In the genomic region with DNA sequence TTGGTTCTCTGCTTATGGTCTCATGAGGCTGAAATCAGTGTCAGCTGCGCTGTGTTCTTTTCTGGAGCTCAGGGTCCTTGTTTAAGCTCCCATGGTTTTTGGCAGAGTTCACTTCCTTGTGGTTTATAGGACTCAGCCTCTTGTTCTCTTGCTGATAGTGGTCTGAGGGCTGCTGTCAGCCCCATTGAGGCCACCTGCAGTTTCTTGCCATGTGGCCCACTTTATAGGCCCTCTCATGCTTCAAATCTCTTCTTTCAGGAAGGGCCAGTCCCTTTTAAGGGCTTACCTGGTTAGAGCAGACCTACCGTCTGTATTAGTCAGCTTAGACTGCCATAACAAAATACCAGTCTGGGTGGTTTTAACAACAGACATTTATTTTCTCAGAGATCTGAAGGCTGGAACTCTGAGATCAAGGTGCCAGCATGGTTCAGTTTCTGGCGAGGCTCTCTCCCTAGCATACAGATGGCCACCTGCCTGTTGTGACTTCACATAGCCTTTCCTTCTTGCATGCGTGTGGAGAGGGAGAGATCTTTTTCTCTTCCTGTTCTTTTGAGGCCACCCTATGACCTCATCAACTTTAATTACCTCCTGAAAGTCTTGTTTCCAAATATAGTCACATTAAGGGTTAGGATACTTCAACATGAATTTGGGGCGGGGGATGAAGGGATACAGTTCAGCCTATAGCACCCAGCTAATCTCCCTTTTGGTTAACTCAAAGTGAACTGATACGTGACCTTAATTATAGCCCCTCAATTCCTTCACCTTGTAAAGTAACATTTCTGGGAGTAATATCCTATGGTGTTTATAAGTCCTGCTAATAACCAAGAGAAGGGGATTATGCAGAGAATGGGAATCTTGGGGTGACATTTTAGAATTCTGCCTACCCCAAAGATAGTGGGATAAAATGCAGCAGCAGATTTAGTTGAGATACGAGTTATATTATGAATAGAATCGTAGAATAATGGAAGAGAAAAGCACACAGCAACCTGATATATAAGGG, we compare ENCODE assay signal across 1 cellular context.
TF ChIP-seq lines count a peak whose summit lies in the region.

No MANE protein-coding gene starts in this region.

TF ChIP-seq in K562, 482 proteins besides CTCF, POLR2A, EP300 and RAD21 (continued from another document and continues in another):
- TF ChIP-seq BCL6 (CRISPR knock-in tag; IDR thresholded peaks at IDR 0.05): no peak
- no peak for TF ChIP-seq PHF20 (IDR thresholded peaks at IDR 0.05; ENCODE audit: partially characterized antibody)
- no peak for TF ChIP-seq ZNF12 (CRISPR knock-in tag; IDR thresholded peaks at IDR 0.05)
- TF ChIP-seq MEF2D (tag; conservative IDR thresholded peaks at IDR 0.05; ENCODE audit: low read depth): no peak
- no peak for TF ChIP-seq MYBL2 (IDR thresholded peaks at IDR 0.05; ENCODE audit: low read depth)
- TF ChIP-seq MYBL2 (CRISPR knock-in tag; IDR thresholded peaks at IDR 0.05; ENCODE audit: borderline replicate concordance): no peak
- peak; percentile 20; the same call in 1 of the 2 replicates for TF ChIP-seq NFIC (IDR thresholded peaks at IDR 0.05)
- no peak for TF ChIP-seq ZNF699 (CRISPR knock-in tag; IDR thresholded peaks at IDR 0.05; ENCODE audit: insufficient replicate concordance)
- no peak for TF ChIP-seq ZBTB17 (CRISPR knock-in tag; IDR thresholded peaks at IDR 0.05)
- no peak for TF ChIP-seq ZNF830 (CRISPR knock-in tag; IDR thresholded peaks at IDR 0.05)
- peak; percentile 46; the same call in 1 of the 2 replicates for TF ChIP-seq ZNF584 (CRISPR knock-in tag; IDR thresholded peaks at IDR 0.05; ENCODE audit: low read depth)
- no peak for TF ChIP-seq GTF2F1 (IDR thresholded peaks at IDR 0.05; ENCODE audit: low read depth, low read length)
- TF ChIP-seq, protein P1, sequence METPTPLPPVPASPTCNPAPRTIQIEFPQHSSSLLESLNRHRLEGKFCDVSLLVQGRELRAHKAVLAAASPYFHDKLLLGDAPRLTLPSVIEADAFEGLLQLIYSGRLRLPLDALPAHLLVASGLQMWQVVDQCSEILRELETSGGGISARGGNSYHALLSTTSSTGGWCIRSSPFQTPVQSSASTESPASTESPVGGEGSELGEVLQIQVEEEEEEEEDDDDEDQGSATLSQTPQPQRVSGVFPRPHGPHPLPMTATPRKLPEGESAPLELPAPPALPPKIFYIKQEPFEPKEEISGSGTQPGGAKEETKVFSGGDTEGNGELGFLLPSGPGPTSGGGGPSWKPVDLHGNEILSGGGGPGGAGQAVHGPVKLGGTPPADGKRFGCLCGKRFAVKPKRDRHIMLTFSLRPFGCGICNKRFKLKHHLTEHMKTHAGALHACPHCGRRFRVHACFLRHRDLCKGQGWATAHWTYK (CRISPR knock-in tag; IDR thresholded peaks at IDR 0.05): no peak
- TF ChIP-seq, protein P2, sequence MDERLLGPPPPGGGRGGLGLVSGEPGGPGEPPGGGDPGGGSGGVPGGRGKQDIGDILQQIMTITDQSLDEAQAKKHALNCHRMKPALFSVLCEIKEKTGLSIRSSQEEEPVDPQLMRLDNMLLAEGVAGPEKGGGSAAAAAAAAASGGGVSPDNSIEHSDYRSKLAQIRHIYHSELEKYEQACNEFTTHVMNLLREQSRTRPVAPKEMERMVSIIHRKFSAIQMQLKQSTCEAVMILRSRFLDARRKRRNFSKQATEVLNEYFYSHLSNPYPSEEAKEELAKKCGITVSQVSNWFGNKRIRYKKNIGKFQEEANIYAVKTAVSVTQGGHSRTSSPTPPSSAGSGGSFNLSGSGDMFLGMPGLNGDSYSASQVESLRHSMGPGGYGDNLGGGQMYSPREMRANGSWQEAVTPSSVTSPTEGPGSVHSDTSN (CRISPR knock-in tag; IDR thresholded peaks at IDR 0.05; ENCODE audit: low read depth): no peak
- TF ChIP-seq, protein P2 (tag; conservative IDR thresholded peaks at IDR 0.05; ENCODE audit: low read depth): no peak
- TF ChIP-seq, protein P3, sequence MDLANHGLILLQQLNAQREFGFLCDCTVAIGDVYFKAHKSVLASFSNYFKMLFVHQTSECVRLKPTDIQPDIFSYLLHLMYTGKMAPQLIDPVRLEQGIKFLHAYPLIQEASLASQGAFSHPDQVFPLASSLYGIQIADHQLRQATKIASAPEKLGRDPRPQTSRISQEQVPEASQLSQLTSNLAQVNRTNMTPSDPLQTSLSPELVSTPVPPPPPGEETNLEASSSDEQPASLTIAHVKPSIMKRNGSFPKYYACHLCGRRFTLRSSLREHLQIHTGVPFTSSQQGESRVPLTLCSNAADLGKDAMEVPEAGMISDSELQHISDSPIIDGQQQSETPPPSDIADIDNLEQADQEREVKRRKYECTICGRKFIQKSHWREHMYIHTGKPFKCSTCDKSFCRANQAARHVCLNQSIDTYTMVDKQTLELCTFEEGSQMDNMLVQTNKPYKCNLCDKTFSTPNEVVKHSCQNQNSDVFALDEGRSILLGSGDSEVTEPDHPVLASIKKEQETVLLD (IDR thresholded peaks at IDR 0.05): no peak
- no peak for TF ChIP-seq ZNF717 (CRISPR knock-in tag; IDR thresholded peaks at IDR 0.05)
- TF ChIP-seq, protein P4, sequence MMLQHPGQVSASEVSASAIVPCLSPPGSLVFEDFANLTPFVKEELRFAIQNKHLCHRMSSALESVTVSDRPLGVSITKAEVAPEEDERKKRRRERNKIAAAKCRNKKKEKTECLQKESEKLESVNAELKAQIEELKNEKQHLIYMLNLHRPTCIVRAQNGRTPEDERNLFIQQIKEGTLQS (IDR thresholded peaks at IDR 0.05): 0 out of 2 replicates have a peak, but pooled peaks have one; percentile 29
- TF ChIP-seq, protein P4 (CRISPR knock-in tag; conservative IDR thresholded peaks at IDR 0.05): no peak
- TF ChIP-seq, protein P5, sequence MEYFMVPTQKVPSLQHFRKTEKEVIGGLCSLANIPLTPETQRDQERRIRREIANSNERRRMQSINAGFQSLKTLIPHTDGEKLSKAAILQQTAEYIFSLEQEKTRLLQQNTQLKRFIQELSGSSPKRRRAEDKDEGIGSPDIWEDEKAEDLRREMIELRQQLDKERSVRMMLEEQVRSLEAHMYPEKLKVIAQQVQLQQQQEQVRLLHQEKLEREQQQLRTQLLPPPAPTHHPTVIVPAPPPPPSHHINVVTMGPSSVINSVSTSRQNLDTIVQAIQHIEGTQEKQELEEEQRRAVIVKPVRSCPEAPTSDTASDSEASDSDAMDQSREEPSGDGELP (CRISPR knock-in tag; IDR thresholded peaks at IDR 0.05; ENCODE audit: borderline replicate concordance): no peak
- no peak for TF ChIP-seq PPARD (CRISPR knock-in tag; IDR thresholded peaks at IDR 0.05)
- no peak for TF ChIP-seq ZNF311 (CRISPR knock-in tag; IDR thresholded peaks at IDR 0.05)
- no peak for TF ChIP-seq PHF21A (IDR thresholded peaks at IDR 0.05; ENCODE audit: borderline replicate concordance, low read depth)
- no peak for TF ChIP-seq KDM5B (IDR thresholded peaks at IDR 0.05; ENCODE audit: insufficient replicate concordance, low read depth, low read length)
- peak; percentile 33; the same call in 1 of the 2 replicates for TF ChIP-seq GTF2E2 (tag; IDR thresholded peaks at IDR 0.05)
- no peak for TF ChIP-seq FOXK1 (CRISPR knock-in tag; IDR thresholded peaks at IDR 0.05; ENCODE audit: borderline replicate concordance)
- no peak for TF ChIP-seq ELF4 (CRISPR knock-in tag; IDR thresholded peaks at IDR 0.05)
- TF ChIP-seq HMG20A (CRISPR knock-in tag; conservative IDR thresholded peaks at IDR 0.05): no peak
- TF ChIP-seq ZFP1 (CRISPR knock-in tag; IDR thresholded peaks at IDR 0.05): no peak
- no peak for TF ChIP-seq MIER1 (IDR thresholded peaks at IDR 0.05; ENCODE audit: low read depth)
- no peak for TF ChIP-seq FOXJ3 (CRISPR knock-in tag; IDR thresholded peaks at IDR 0.05)
- TF ChIP-seq NR4A1 (CRISPR knock-in tag; IDR thresholded peaks at IDR 0.05): no peak
- no peak for TF ChIP-seq NR4A1 (tag; IDR thresholded peaks at IDR 0.05)
- no peak for TF ChIP-seq XRCC4 (IDR thresholded peaks at IDR 0.05; ENCODE audit: extremely low read depth, insufficient read depth, insufficient read length)
- no peak for TF ChIP-seq CC2D1A (IDR thresholded peaks at IDR 0.05)
- peak in 1 of 2 experiments; percentile 60; a peak in 1 of 4 replicates for TF ChIP-seq SRF (CRISPR knock-in tag; IDR thresholded peaks at IDR 0.05)
- peak; percentile 35; the same call in 1 of the 2 replicates for TF ChIP-seq ETV1 (tag; conservative IDR thresholded peaks at IDR 0.05; ENCODE audit: low read depth)
- TF ChIP-seq, protein P6, sequence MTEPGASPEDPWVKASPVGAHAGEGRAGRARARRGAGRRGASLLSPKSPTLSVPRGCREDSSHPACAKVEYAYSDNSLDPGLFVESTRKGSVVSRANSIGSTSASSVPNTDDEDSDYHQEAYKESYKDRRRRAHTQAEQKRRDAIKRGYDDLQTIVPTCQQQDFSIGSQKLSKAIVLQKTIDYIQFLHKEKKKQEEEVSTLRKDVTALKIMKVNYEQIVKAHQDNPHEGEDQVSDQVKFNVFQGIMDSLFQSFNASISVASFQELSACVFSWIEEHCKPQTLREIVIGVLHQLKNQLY (CRISPR knock-in tag; conservative IDR thresholded peaks at IDR 0.05): no peak
- no peak for TF ChIP-seq DIDO1 (tag; IDR thresholded peaks at IDR 0.05; ENCODE audit: low read depth)
- no peak for TF ChIP-seq NR2C1 (IDR thresholded peaks at IDR 0.05)
- TF ChIP-seq NR2C1 (tag; IDR thresholded peaks at IDR 0.05): no peak
- TF ChIP-seq OTX1 (CRISPR knock-in tag; IDR thresholded peaks at IDR 0.05): no peak
- TF ChIP-seq ATF7 (IDR thresholded peaks at IDR 0.05): peak; percentile 51; the same call in 1 of the 2 replicates
- TF ChIP-seq MAFK (IDR thresholded peaks at IDR 0.05; ENCODE audit: low read length): no peak
- TF ChIP-seq L3MBTL2 (IDR thresholded peaks at IDR 0.05): peak; percentile 24; the same call in 1 of the 2 replicates
- TF ChIP-seq, protein P7, sequence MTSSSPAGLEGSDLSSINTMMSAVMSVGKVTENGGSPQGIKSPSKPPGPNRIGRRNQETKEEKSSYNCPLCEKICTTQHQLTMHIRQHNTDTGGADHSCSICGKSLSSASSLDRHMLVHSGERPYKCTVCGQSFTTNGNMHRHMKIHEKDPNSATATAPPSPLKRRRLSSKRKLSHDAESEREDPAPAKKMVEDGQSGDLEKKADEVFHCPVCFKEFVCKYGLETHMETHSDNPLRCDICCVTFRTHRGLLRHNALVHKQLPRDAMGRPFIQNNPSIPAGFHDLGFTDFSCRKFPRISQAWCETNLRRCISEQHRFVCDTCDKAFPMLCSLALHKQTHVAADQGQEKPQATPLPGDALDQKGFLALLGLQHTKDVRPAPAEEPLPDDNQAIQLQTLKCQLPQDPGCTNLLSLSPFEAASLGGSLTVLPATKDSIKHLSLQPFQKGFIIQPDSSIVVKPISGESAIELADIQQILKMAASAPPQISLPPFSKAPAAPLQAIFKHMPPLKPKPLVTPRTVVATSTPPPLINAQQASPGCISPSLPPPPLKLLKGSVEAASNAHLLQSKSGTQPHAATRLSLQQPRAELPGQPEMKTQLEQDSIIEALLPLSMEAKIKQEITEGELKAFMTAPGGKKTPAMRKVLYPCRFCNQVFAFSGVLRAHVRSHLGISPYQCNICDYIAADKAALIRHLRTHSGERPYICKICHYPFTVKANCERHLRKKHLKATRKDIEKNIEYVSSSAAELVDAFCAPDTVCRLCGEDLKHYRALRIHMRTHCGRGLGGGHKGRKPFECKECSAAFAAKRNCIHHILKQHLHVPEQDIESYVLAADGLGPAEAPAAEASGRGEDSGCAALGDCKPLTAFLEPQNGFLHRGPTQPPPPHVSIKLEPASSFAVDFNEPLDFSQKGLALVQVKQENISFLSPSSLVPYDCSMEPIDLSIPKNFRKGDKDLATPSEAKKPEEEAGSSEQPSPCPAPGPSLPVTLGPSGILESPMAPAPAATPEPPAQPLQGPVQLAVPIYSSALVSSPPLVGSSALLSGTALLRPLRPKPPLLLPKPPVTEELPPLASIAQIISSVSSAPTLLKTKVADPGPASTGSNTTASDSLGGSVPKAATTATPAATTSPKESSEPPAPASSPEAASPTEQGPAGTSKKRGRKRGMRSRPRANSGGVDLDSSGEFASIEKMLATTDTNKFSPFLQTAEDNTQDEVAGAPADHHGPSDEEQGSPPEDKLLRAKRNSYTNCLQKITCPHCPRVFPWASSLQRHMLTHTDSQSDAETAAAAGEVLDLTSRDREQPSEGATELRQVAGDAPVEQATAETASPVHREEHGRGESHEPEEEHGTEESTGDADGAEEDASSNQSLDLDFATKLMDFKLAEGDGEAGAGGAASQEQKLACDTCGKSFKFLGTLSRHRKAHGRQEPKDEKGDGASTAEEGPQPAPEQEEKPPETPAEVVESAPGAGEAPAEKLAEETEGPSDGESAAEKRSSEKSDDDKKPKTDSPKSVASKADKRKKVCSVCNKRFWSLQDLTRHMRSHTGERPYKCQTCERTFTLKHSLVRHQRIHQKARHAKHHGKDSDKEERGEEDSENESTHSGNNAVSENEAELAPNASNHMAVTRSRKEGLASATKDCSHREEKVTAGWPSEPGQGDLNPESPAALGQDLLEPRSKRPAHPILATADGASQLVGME (CRISPR knock-in tag; IDR thresholded peaks at IDR 0.05): no peak
- no peak for TF ChIP-seq RBM39 (optimal IDR thresholded peaks at IDR 0.05; ENCODE audit: low read depth, low read length)
- TF ChIP-seq, protein P8, sequence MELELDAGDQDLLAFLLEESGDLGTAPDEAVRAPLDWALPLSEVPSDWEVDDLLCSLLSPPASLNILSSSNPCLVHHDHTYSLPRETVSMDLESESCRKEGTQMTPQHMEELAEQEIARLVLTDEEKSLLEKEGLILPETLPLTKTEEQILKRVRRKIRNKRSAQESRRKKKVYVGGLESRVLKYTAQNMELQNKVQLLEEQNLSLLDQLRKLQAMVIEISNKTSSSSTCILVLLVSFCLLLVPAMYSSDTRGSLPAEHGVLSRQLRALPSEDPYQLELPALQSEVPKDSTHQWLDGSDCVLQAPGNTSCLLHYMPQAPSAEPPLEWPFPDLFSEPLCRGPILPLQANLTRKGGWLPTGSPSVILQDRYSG (tag; conservative IDR thresholded peaks at IDR 0.05; ENCODE audit: low read depth): no peak
